In genomic region chr13:77390391-77390790, GRCh38 we compare ENCODE assay signal across 1 cellular context.
TF ChIP-seq lines count a peak whose summit lies in the region.

No MANE protein-coding gene starts in this region.

TF ChIP-seq in H1, 55 proteins besides CTCF, POLR2A, EP300 and RAD21 (continued from another document):
- TF ChIP-seq EZH2 (IDR thresholded peaks at IDR 0.05; ENCODE audit: low read depth, low read length, severe bottlenecking) = no peak
